In the genomic region with DNA sequence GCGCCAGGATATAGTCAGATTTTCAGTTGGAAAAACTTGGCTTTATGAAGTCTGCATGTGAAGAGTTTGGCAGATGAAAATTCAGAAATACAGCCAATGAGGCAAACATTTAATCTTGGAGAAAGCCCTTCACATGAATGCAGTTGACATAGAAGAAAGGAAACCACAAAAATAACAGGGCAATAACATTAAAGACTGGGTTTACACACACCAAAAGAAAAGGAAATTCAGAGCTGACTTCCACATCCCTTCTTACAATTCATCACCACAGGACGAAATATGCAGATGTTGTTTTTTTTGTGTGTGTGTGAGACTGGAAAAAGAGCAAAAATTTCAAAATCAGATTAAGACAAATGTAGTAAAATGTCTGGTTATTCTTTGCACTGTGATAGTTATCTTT, we compare ENCODE assay signal across 19 cellular contexts.
"Had no signal": no experiment of that assay in that cellular context is flagged by ENCODE, and none has a peak within 500 bp of the region (broad histone marks: within the 10 kb centered on the region; RNA-seq: fewer than 3 reads in every experiment).

No MANE protein-coding gene starts in this region.

- H3K4me1 ChIP-seq: left lung, lower lobe of right lung, right atrium auricular region, thyroid gland had no signal

- H3K27me3 ChIP-seq: ovary, right atrium auricular region, thyroid gland had no signal

- H3K4me1 Mint-ChIP-seq: natural killer cell had no signal

- H3K4me3 Mint-ChIP-seq: endodermal cell, memory B cell, mesothelial cell of epicardium, natural killer cell, neural crest cell, type B pancreatic cell had no signal

- H3K27ac ChIP-seq: coronary artery, left lung, lower lobe of right lung, ovary, right atrium auricular region, thyroid gland had no signal

- H3K27ac Mint-ChIP-seq: endodermal cell, memory B cell, mesothelial cell of epicardium, natural killer cell, type B pancreatic cell had no signal

- H3K36me3 ChIP-seq: left lung, lower lobe of right lung, ovary, right atrium auricular region, thyroid gland had no signal

- H3K36me3 Mint-ChIP-seq: memory B cell, mesothelial cell of epicardium, natural killer cell, type B pancreatic cell had no signal

- H3K4me3 ChIP-seq: coronary artery, left lung, lower lobe of right lung, ovary, right atrium auricular region, thyroid gland had no signal

- DNase-seq: effector CD4-positive, alpha-beta T cell; endodermal cell; foreskin melanocyte; head of caudate nucleus; hippocampal formation; left lung; lower lobe of right lung; natural killer cell; ovary; small intestine; stimulated activated CD4-positive, alpha-beta T cell treated with anti-CD3 and anti-CD28 coated beads, Interleukin-2, amount 100 ng/mL, for 48 hours; stimulated activated naive CD4-positive, alpha-beta T cell treated with Interleukin-2 at 50 U/mL for 16 hours; thyroid gland had no signal

- H3K9me3 ChIP-seq: left lung, lower lobe of right lung, ovary, right atrium auricular region, thyroid gland had no signal

- H3K9me3 Mint-ChIP-seq: endodermal cell, memory B cell, natural killer cell, neural crest cell had no signal
